2 cellular contexts compared by ENCODE assay signal in genomic region chr9:37433754-37434435, GRCh38.
TF ChIP-seq lines count a peak whose summit lies in the region.

No MANE protein-coding gene starts in this region.

TF ChIP-seq in liver, 16 proteins besides CTCF, POLR2A, EP300 and RAD21:
- peak in 1 of 2 donors; percentile 40 for TF ChIP-seq RXRA (IDR thresholded peaks at IDR 0.05)
- peak; percentile 93 for TF ChIP-seq NR2F2 (IDR thresholded peaks at IDR 0.05)
- no peak for TF ChIP-seq ATF3 (IDR thresholded peaks at IDR 0.05)
- TF ChIP-seq SP1 (IDR thresholded peaks at IDR 0.05): peak; percentile 12

TF ChIP-seq in HepG2, 621 proteins besides CTCF, POLR2A, EP300 and RAD21:
- no peak for TF ChIP-seq ZNF138 (CRISPR knock-in tag; IDR thresholded peaks at IDR 0.05; ENCODE audit: low read depth)
- TF ChIP-seq TCF7 (IDR thresholded peaks at IDR 0.05; ENCODE audit: low read depth): no peak
- TF ChIP-seq ZFP1 (CRISPR knock-in tag; IDR thresholded peaks at IDR 0.05): no peak
- TF ChIP-seq ZNF558 (CRISPR knock-in tag; IDR thresholded peaks at IDR 0.05; ENCODE audit: borderline replicate concordance): no peak
- no peak for TF ChIP-seq SNAI1 (CRISPR knock-in tag; IDR thresholded peaks at IDR 0.05; ENCODE audit: borderline replicate concordance)
- TF ChIP-seq SMAD3 (CRISPR knock-in tag; IDR thresholded peaks at IDR 0.05): no peak
- TF ChIP-seq REXO4 (CRISPR knock-in tag; IDR thresholded peaks at IDR 0.05; ENCODE audit: borderline replicate concordance): no peak
- TF ChIP-seq ZC3H4 (CRISPR knock-in tag; IDR thresholded peaks at IDR 0.05; ENCODE audit: borderline replicate concordance): no peak
- no peak for TF ChIP-seq MED13 (CRISPR knock-in tag; IDR thresholded peaks at IDR 0.05)
